8 cellular contexts compared by ENCODE assay signal in genomic region chr10:29448756-29449592, GRCh38.
DNase-seq lines count a peak whose midpoint lies in the region; TF ChIP-seq lines count a peak whose summit lies in the region.
"Not testable (repeated sequence)": the region's sequence is repeated elsewhere in the genome, so short reads cannot be mapped to it uniquely, and the experiment has no call there.

No MANE protein-coding gene starts in this region.

- not testable (repeated sequence) for H3F3A ChIP-seq in SU-DHL-6 (ENCODE audit: insufficient read depth)

- H2AFZ ChIP-seq in SU-DHL-6 (ENCODE audit: low read depth, low read length, severe bottlenecking); osteoblast (ENCODE audit: low read length): not testable (repeated sequence)

- TF ChIP-seq CTCF in GM10248 (IDR thresholded peaks at IDR 0.05; ENCODE audit: control extremely low read depth, extremely low read depth, low read depth, missing control alignments), result peak; percentile 90
- peak; percentile 76 for TF ChIP-seq CTCF in HFF-Myc (IDR thresholded peaks at IDR 0.05; ENCODE audit: low read depth, low read length, missing control alignments)
- peak; percentile 39 for TF ChIP-seq CTCF in SU-DHL-6 (IDR thresholded peaks at IDR 0.05; ENCODE audit: insufficient read depth, low read length, poor library complexity, severe bottlenecking)
- TF ChIP-seq CTCF in osteoblast (IDR thresholded peaks at IDR 0.05; ENCODE audit: extremely low read depth, low read depth, low read length), result peak; percentile 63

- H3K9me2 ChIP-seq in SU-DHL-6 (replicated peaks; ENCODE audit: insufficient read depth, low read length), result not testable (repeated sequence)

- not testable (repeated sequence) for H3K27ac ChIP-seq in SU-DHL-6 (ENCODE audit: low read depth, low read length); osteoblast (ENCODE audit: low read depth, low read length)

- H3K4me2 ChIP-seq in SU-DHL-6 (ENCODE audit: low read depth, low read length, poor library complexity, severe bottlenecking); osteoblast (ENCODE audit: insufficient read depth, low read length): not testable (repeated sequence)

- H4K20me1 ChIP-seq in SU-DHL-6 (ENCODE audit: low read depth, low read length); osteoblast (ENCODE audit: insufficient read depth, low read length): not testable (repeated sequence)

- not testable (repeated sequence) for H3K4me3 ChIP-seq in HFF-Myc (replicated peaks; ENCODE audit: low read depth, low read length); SU-DHL-6 (ENCODE audit: insufficient read depth, low read length, poor library complexity, severe bottlenecking); osteoblast (ENCODE audit: insufficient read depth, low read length)

- not testable (repeated sequence) for H3K79me2 ChIP-seq in SU-DHL-6 (ENCODE audit: insufficient read depth, low read length)
- peaks cover 51% of the 10 kb centered on the region for H3K79me2 ChIP-seq in osteoblast (ENCODE audit: insufficient read depth, low read length)

- H3K9me3 ChIP-seq in SU-DHL-6 (ENCODE audit: insufficient read depth, low read length); osteoblast (ENCODE audit: low read depth, low read length): not testable (repeated sequence)

- H3K4me1 ChIP-seq in osteoblast (ENCODE audit: insufficient read depth, low read length), result not testable (repeated sequence)

- CTCF ChIA-PET in GM10248 (lab: Yijun Ruan, JAX), result interaction anchor here (0.7 to 3.4 kb wide), 18 partner anchors 9 to 785 kb away, joined by 3 to 24 read pairs (median 4); no protein-coding TSS in a partner anchor

- POLR2A ChIA-PET in GM10248 (lab: Yijun Ruan, JAX), result not testable (repeated sequence)

- H3K27me3 ChIP-seq in SU-DHL-6 (ENCODE audit: low read length); osteoblast (ENCODE audit: insufficient read depth, low read length): not testable (repeated sequence)

- not testable (repeated sequence) for H3K9ac ChIP-seq in SU-DHL-6 (ENCODE audit: low read length)

- DNase-seq in GM10248 (ENCODE audit: extremely low spot score), result peak; percentile 66
- DNase-seq in HFF-Myc (ENCODE audit: extremely low read depth, low read depth); osteoblast (ENCODE audit: insufficient read length, low spot score, missing footprints): not testable (repeated sequence)
- DNase-seq in NAMALWA (ENCODE audit: low spot score), result peak; percentile 36
- peak; percentile 48 to 69 (median 65) for DNase-seq in activated naive CD4-positive, alpha-beta T cell (lab: John Stamatoyannopoulos, UW)
- DNase-seq in globus pallidus (ENCODE audit: low spot score), result peak; percentile 51
- DNase-seq in superior temporal gyrus (ENCODE audit: extremely low spot score), result peak; percentile 84

- H3K36me3 ChIP-seq in SU-DHL-6 (ENCODE audit: low read length); osteoblast (ENCODE audit: insufficient read depth, low read length): not testable (repeated sequence)

Comparison
In these comparisons a context has a peak if more than half of its experiments do, and no peak if none do; other contexts are left out.
1. CTCF ChIP-seq: peak in every context shown above with its lines; median percentile 90 in GM10248; 76 in HFF-Myc; 63 in osteoblast; 39 in SU-DHL-6.